In genomic region chr10:26987851-26988250, GRCh38 we compare ENCODE assay signal across 1 cellular context.
TF ChIP-seq lines count a peak whose summit lies in the region.

No MANE protein-coding gene starts in this region.

TF ChIP-seq in IMR-90, 13 proteins besides CTCF, POLR2A, EP300 and RAD21 (continued from another document):
- TF ChIP-seq ELK1 (IDR thresholded peaks at IDR 0.05; ENCODE audit: borderline replicate concordance, low read depth, low read length) (no peak), FOS (IDR thresholded peaks at IDR 0.05; ENCODE audit: low read depth, low read length) (no peak)
